ENCODE assay signal across 29 cellular contexts in genomic region chr7:2000153-2000687, GRCh38.
DNase-seq lines count a peak whose midpoint lies in the region; ATAC-seq and TF ChIP-seq lines count a peak whose summit lies in the region.
"Had no signal": no experiment of that assay in that cellular context is flagged by ENCODE, and none has a peak within 500 bp of the region (broad histone marks: within the 10 kb centered on the region; RNA-seq: fewer than 3 reads in every experiment).

No MANE protein-coding gene starts in this region.

- TF ChIP-seq CTCF in lower lobe of right lung (IDR thresholded peaks at IDR 0.05) = no peak

- ATAC-seq in Right ventricle myocardium inferior (no peak), lower lobe of right lung (no peak), GM19351 (IDR thresholded peaks at IDR 0.05; ENCODE audit: unreplicated experiment) (no peak), HG03097 (IDR thresholded peaks at IDR 0.05; ENCODE audit: low FRiP score, unreplicated experiment) (no peak)
- no peak for ATAC-seq in central memory CD8-positive, alpha-beta T cell (replicated peaks; ENCODE audit: extremely low read depth, poor library complexity, severe bottlenecking)
- ATAC-seq in stimulated activated naive B cell treated with anti-CD40 and anti-IgM and Interleukin-4, amounts not matched to agents 10 μg/mL and 1 μg/mL and 100 μg/mL, for 72 hours (replicated peaks) = no peak
- ATAC-seq: body of pancreas, GM12878 had no signal

- peak overlapping the region; percentile 82 for H3K27ac Mint-ChIP-seq in central memory CD8-positive, alpha-beta T cell (ENCODE audit: low read depth)
- peak overlapping the region; percentile 74 for H3K27ac Mint-ChIP-seq in stimulated activated naive B cell treated with anti-CD40 and anti-IgM and Interleukin-4, amounts not matched to agents 10 μg/mL and 1 μg/mL and 100 μg/mL, for 72 hours
- H3K27ac Mint-ChIP-seq: activated naive CD8-positive, alpha-beta T cell treated with anti-CD3 and anti-CD28 coated beads for 36 hours; activated T-helper 1 cell treated with anti-CD3 and anti-CD28 coated beads, Interleukin-12 subunit alpha, Interleukin-12 subunit beta, Interleukin-2, Interleukin-4 antibody, amounts not matched to agents 30 ng/mL and 10 ng/mL and 1 ng/mL, durations not matched to agents 14 hours and 24 hours and 36 hours had no signal

- peaks cover 22% of the 10 kb centered on the region for H3K4me1 Mint-ChIP-seq in central memory CD8-positive, alpha-beta T cell
- peaks cover 25 to 45% of the 10 kb centered on the region in 2 donors for H3K4me1 Mint-ChIP-seq in stimulated activated naive B cell treated with anti-CD40 and anti-IgM and Interleukin-4, amounts not matched to agents 10 μg/mL and 1 μg/mL and 100 μg/mL, for 72 hours
- H3K4me1 Mint-ChIP-seq: activated naive CD8-positive, alpha-beta T cell treated with anti-CD3 and anti-CD28 coated beads for 36 hours had no signal

- H3K4me3 Mint-ChIP-seq in central memory CD8-positive, alpha-beta T cell = no peak overlapping the region
- no peak overlapping the region for H3K4me3 Mint-ChIP-seq in stimulated activated naive B cell treated with anti-CD40 and anti-IgM and Interleukin-4, amounts not matched to agents 10 μg/mL and 1 μg/mL and 100 μg/mL, for 72 hours
- H3K4me3 Mint-ChIP-seq: activated naive CD8-positive, alpha-beta T cell treated with anti-CD3 and anti-CD28 coated beads for 36 hours; activated T-helper 1 cell treated with anti-CD3 and anti-CD28 coated beads, Interleukin-12 subunit alpha, Interleukin-12 subunit beta, Interleukin-2, Interleukin-4 antibody, amounts not matched to agents 30 ng/mL and 10 ng/mL and 1 ng/mL, durations not matched to agents 14 hours and 24 hours and 36 hours had no signal

- DNase-seq in Right ventricle myocardium inferior (ENCODE audit: missing footprints) = peak; percentile 15
- DNase-seq in cardiac septum (ENCODE audit: low spot score) = no peak
- DNase-seq in central memory CD8-positive, alpha-beta T cell (ENCODE audit: low spot score in 2 of 2) = no peak
- DNase-seq in lower lobe of right lung = peak; percentile 32
- no peak for DNase-seq in stimulated activated naive B cell treated with anti-CD40 and anti-IgM and Interleukin-4, amounts not matched to agents 10 μg/mL and 1 μg/mL and 100 μg/mL, for 72 hours
- DNase-seq in ecto neural progenitor cell (ENCODE audit: low spot score) = no peak
- DNase-seq: activated CD4-positive, alpha-beta T cell treated with anti-CD3 and anti-CD28 coated beads for 4 hours; activated naive CD8-positive, alpha-beta T cell treated with anti-CD3 and anti-CD28 coated beads for 36 hours; body of pancreas; C1 segment of cervical spinal cord; effector CD8-positive, alpha-beta T cell; foreskin melanocyte; islet precursor cell; NCI-H1105; NCI-H2081; NCI-H226; NCI-H748 treated with DMSO at 0.1 percent for 48 hours; occipital lobe; SK-N-SH; small intestine; stimulated activated naive CD4-positive, alpha-beta T cell; T-helper 2 cell had no signal

- no peak overlapping the region for H3K4me3 ChIP-seq in lower lobe of right lung
- H3K4me3 ChIP-seq: body of pancreas, esophagus muscularis mucosa, GM12878, HAP-1 had no signal

- H3K27me3 ChIP-seq in lower lobe of right lung (ENCODE audit: low read depth) = no peaks in the 10 kb centered on the region
- H3K27me3 ChIP-seq: body of pancreas, esophagus muscularis mucosa had no signal

- H3K36me3 ChIP-seq in lower lobe of right lung = no peaks in the 10 kb centered on the region
- H3K36me3 ChIP-seq: HAP-1 had no signal

- no peak overlapping the region for H3K27ac ChIP-seq in lower lobe of right lung
- H3K27ac ChIP-seq: body of pancreas, esophagus muscularis mucosa, HL-60 had no signal

- H3K36me3 Mint-ChIP-seq in central memory CD8-positive, alpha-beta T cell (ENCODE audit: insufficient read depth) = peaks cover 2% of the 10 kb centered on the region
- peaks cover 28 to 55% of the 10 kb centered on the region in 2 donors for H3K36me3 Mint-ChIP-seq in stimulated activated naive B cell treated with anti-CD40 and anti-IgM and Interleukin-4, amounts not matched to agents 10 μg/mL and 1 μg/mL and 100 μg/mL, for 72 hours
- H3K36me3 Mint-ChIP-seq: activated naive CD8-positive, alpha-beta T cell treated with anti-CD3 and anti-CD28 coated beads for 36 hours had no signal

- H3K9me3 ChIP-seq in lower lobe of right lung = no peaks in the 10 kb centered on the region
- H3K9me3 ChIP-seq: body of pancreas, esophagus muscularis mucosa, HAP-1, SK-N-SH had no signal

- no peaks in the 10 kb centered on the region for H3K4me1 ChIP-seq in lower lobe of right lung
- H3K4me1 ChIP-seq: body of pancreas, esophagus muscularis mucosa, HAP-1 had no signal

- H3K9me3 Mint-ChIP-seq in central memory CD8-positive, alpha-beta T cell = no peaks in the 10 kb centered on the region
- no peaks in the 10 kb centered on the region for H3K9me3 Mint-ChIP-seq in stimulated activated naive B cell treated with anti-CD40 and anti-IgM and Interleukin-4, amounts not matched to agents 10 μg/mL and 1 μg/mL and 100 μg/mL, for 72 hours
- H3K9me3 Mint-ChIP-seq: activated naive CD8-positive, alpha-beta T cell treated with anti-CD3 and anti-CD28 coated beads for 36 hours; activated T-helper 1 cell treated with anti-CD3 and anti-CD28 coated beads, Interleukin-12 subunit alpha, Interleukin-12 subunit beta, Interleukin-2, Interleukin-4 antibody, amounts not matched to agents 30 ng/mL and 10 ng/mL and 1 ng/mL, durations not matched to agents 14 hours and 24 hours and 36 hours had no signal

- no peaks in the 10 kb centered on the region for H3K27me3 Mint-ChIP-seq in central memory CD8-positive, alpha-beta T cell
- H3K27me3 Mint-ChIP-seq in stimulated activated naive B cell treated with anti-CD40 and anti-IgM and Interleukin-4, amounts not matched to agents 10 μg/mL and 1 μg/mL and 100 μg/mL, for 72 hours = no peaks in the 10 kb centered on the region
- H3K27me3 Mint-ChIP-seq: activated naive CD8-positive, alpha-beta T cell treated with anti-CD3 and anti-CD28 coated beads for 36 hours had no signal

- intact Hi-C loops in Right ventricle myocardium inferior (cut with DNase I) (no loop called here), cardiac septum (cut with DNase I) (no loop called here), lower lobe of right lung (cut with DNase I) (no loop called here)

Comparison
In these comparisons a context has a peak if more than half of its experiments do, and no peak if none do; other contexts are left out.
1. DNase-seq: peak in Right ventricle myocardium inferior (single experiment) and lower lobe of right lung (single experiment); none in cardiac septum (single experiment), central memory CD8-positive, alpha-beta T cell (0 of 2), stimulated activated naive B cell treated with anti-CD40 and anti-IgM and Interleukin-4, amounts not matched to agents 10 μg/mL and 1 μg/mL and 100 μg/mL, for 72 hours (single experiment) and ecto neural progenitor cell (single experiment).